Comparison of ENCODE assay signal across 3 cellular contexts in genomic region chr12:8948711-8949524, GRCh38.
TF ChIP-seq lines count a peak whose summit lies in the region.

No MANE protein-coding gene starts in this region.

TF ChIP-seq in GM23338, 12 proteins besides CTCF, POLR2A, EP300 and RAD21:
- TF ChIP-seq REST (IDR thresholded peaks at IDR 0.05; ENCODE audit: unreplicated experiment) = no peak
- no peak for TF ChIP-seq CREB1 (CRISPR knock-in tag; IDR thresholded peaks at IDR 0.05; ENCODE audit: low read depth)
- TF ChIP-seq POLR2AphosphoS5 (IDR thresholded peaks at IDR 0.05; ENCODE audit: low read depth) = no peak

TF ChIP-seq in WTC11, 78 proteins besides CTCF, POLR2A, EP300 and RAD21 (continues in another document):
- TF ChIP-seq ATF6 (CRISPR knock-in tag; IDR thresholded peaks at IDR 0.05) (no peak), ZNF425 (CRISPR knock-in tag; conservative IDR thresholded peaks at IDR 0.05) (no peak), NFE2L1 (CRISPR knock-in tag; IDR thresholded peaks at IDR 0.05) (no peak), ARID4B (CRISPR knock-in tag; IDR thresholded peaks at IDR 0.05; ENCODE audit: borderline replicate concordance) (no peak), ESRRA (CRISPR knock-in tag; IDR thresholded peaks at IDR 0.05; ENCODE audit: borderline replicate concordance) (no peak), ETV6 (CRISPR knock-in tag; IDR thresholded peaks at IDR 0.05) (no peak; the same call in 1 of the 2 replicates), JAZF1 (CRISPR knock-in tag; IDR thresholded peaks at IDR 0.05) (no peak), MXD4 (CRISPR knock-in tag; IDR thresholded peaks at IDR 0.05; ENCODE audit: borderline replicate concordance) (no peak), IRF2 (CRISPR knock-in tag; IDR thresholded peaks at IDR 0.05; ENCODE audit: borderline replicate concordance, low read depth) (no peak), JUN (CRISPR knock-in tag; IDR thresholded peaks at IDR 0.05) (0 out of 2 replicates have a peak, but pooled peaks have one; percentile 38), IRF1 (CRISPR knock-in tag; IDR thresholded peaks at IDR 0.05) (0 out of 2 replicates have a peak, but pooled peaks have one; percentile 27), PRRX2 (CRISPR knock-in tag; IDR thresholded peaks at IDR 0.05) (no peak)

TF ChIP-seq in neural cell, 6 proteins besides CTCF, POLR2A, EP300 and RAD21 (continued from another document):
- no peak for TF ChIP-seq REST (IDR thresholded peaks at IDR 0.05; ENCODE audit: borderline replicate concordance)
- no peak for TF ChIP-seq MXI1 (conservative IDR thresholded peaks at IDR 0.05; ENCODE audit: poor library complexity, severe bottlenecking)
